Comparison of ENCODE assay signal across 17 cellular contexts in genomic region chr9:121627432-121627831, GRCh38.
"Had no signal": no experiment of that assay in that cellular context is flagged by ENCODE, and none has a peak within 500 bp of the region (broad histone marks: within the 10 kb centered on the region; RNA-seq: fewer than 3 reads in every experiment).

No MANE protein-coding gene starts in this region.

- H3K4me1 Mint-ChIP-seq: naive thymus-derived CD4-positive, alpha-beta T cell; stimulated activated effector memory CD8-positive, alpha-beta T cell treated with anti-CD3 and anti-CD28 coated beads, Interleukin-12 subunit alpha, Interleukin-12 subunit beta, amount 100 ng/mL, for 72 hours had no signal

- ATAC-seq: foreskin keratinocyte; left colon; naive thymus-derived CD4-positive, alpha-beta T cell; right cardiac atrium; stimulated activated effector memory CD8-positive, alpha-beta T cell treated with anti-CD3 and anti-CD28 coated beads, Interleukin-12 subunit alpha, Interleukin-12 subunit beta, amount 100 ng/mL, for 72 hours; stimulated activated naive CD8-positive, alpha-beta T cell treated with anti-CD3 and anti-CD28 coated beads, Interleukin-15, Interleukin-2, amounts not matched to agents 100 U/mL and 50 U/mL, for 24 hours had no signal

- DNase-seq: effector CD4-positive, alpha-beta T cell; endodermal cell; erythroblast; foreskin keratinocyte; head of caudate nucleus; left colon; mammary epithelial cell; naive thymus-derived CD4-positive, alpha-beta T cell; nucleus accumbens; ovary; right cardiac atrium; stimulated activated CD4-positive, alpha-beta T cell treated with anti-CD3 and anti-CD28 coated beads, Interleukin-2, amount 100 ng/mL, for 48 hours; stimulated activated CD8-positive, alpha-beta memory T cell treated with anti-CD3 and anti-CD28 coated beads, Interleukin-4, amount 100 ng/mL, for 48 hours; stimulated activated naive CD8-positive, alpha-beta T cell treated with anti-CD3 and anti-CD28 coated beads, Interleukin-15, Interleukin-2, amounts not matched to agents 100 U/mL and 50 U/mL, for 24 hours; tibial artery had no signal

- H3K27ac Mint-ChIP-seq: endodermal cell; naive thymus-derived CD4-positive, alpha-beta T cell; stimulated activated effector memory CD8-positive, alpha-beta T cell treated with anti-CD3 and anti-CD28 coated beads, Interleukin-12 subunit alpha, Interleukin-12 subunit beta, amount 100 ng/mL, for 72 hours had no signal

- H3K9me3 Mint-ChIP-seq: endodermal cell; naive thymus-derived CD4-positive, alpha-beta T cell; neural crest cell; stimulated activated effector memory CD8-positive, alpha-beta T cell treated with anti-CD3 and anti-CD28 coated beads, Interleukin-12 subunit alpha, Interleukin-12 subunit beta, amount 100 ng/mL, for 72 hours had no signal

- H3K4me3 Mint-ChIP-seq: endodermal cell; naive thymus-derived CD4-positive, alpha-beta T cell; neural crest cell; stimulated activated effector memory CD8-positive, alpha-beta T cell treated with anti-CD3 and anti-CD28 coated beads, Interleukin-12 subunit alpha, Interleukin-12 subunit beta, amount 100 ng/mL, for 72 hours had no signal

- H3K36me3 Mint-ChIP-seq: naive thymus-derived CD4-positive, alpha-beta T cell; stimulated activated effector memory CD8-positive, alpha-beta T cell treated with anti-CD3 and anti-CD28 coated beads, Interleukin-12 subunit alpha, Interleukin-12 subunit beta, amount 100 ng/mL, for 72 hours had no signal
